In genomic region chr17:28042721-28043291, GRCh38 we compare ENCODE assay signal across 9 cellular contexts. TPM values are rescaled to one million over a fixed set of nuclear protein-coding genes. Genes with fewer than 3 reads are reported as not detected.
DNase-seq lines count a peak whose midpoint lies in the region; ATAC-seq and TF ChIP-seq lines count a peak whose summit lies in the region.
"Had no signal": no experiment of that assay in that cellular context is flagged by ENCODE, and none has a peak within 500 bp of the region (broad histone marks: within the 10 kb centered on the region; RNA-seq: fewer than 3 reads in every experiment).

No MANE protein-coding gene starts in this region.

- no peaks in the 10 kb centered on the region for H3K9me3 Mint-ChIP-seq in naive thymus-derived CD8-positive, alpha-beta T cell

- H3K79me2 ChIP-seq in KMS-11 (ENCODE audit: insufficient read depth, low read depth) (peaks cover 24% of the 10 kb centered on the region; the same call in 1 of the 2 replicates), mammary epithelial cell (ENCODE audit: insufficient read depth, low read length) (peaks cover 59% of the 10 kb centered on the region)

- H3K4me3 Mint-ChIP-seq in naive thymus-derived CD8-positive, alpha-beta T cell, result peak overlapping the region; percentile 63 to 90 (median 86)

- ATAC-seq in naive thymus-derived CD8-positive, alpha-beta T cell, result no peak
- no peak for ATAC-seq in HG03469 (IDR thresholded peaks at IDR 0.05; ENCODE audit: unreplicated experiment)
- no peak for ATAC-seq in GM18909 (IDR thresholded peaks at IDR 0.05; ENCODE audit: poor library complexity, unreplicated experiment)

- H3K9me3 ChIP-seq in BLaER1, result no peaks in the 10 kb centered on the region
- H3K9me3 ChIP-seq in mammary epithelial cell (replicated peaks; ENCODE audit: insufficient read depth, low read length), result no peaks in the 10 kb centered on the region

- POLR2A ChIA-PET in naive thymus-derived CD8-positive, alpha-beta T cell (lab: Charles Lee), result interaction anchor here (1.4 kb wide), 1 partner anchor 150 kb away, joined by 4 read pairs; the partner anchor contains the start of gene LYRM9

- H3K27ac ChIP-seq in BLaER1, result no peak overlapping the region
- no peak overlapping the region for H3K27ac ChIP-seq in KMS-11
- H3K27ac ChIP-seq in mammary epithelial cell (ENCODE audit: insufficient read depth, low read depth, low read length), result no peak overlapping the region

- H3K4me1 ChIP-seq in BLaER1 (peaks cover 57% of the 10 kb centered on the region), KMS-11 (ENCODE audit: low read depth, poor library complexity, severe bottlenecking) (peaks cover 38% of the 10 kb centered on the region), mammary epithelial cell (ENCODE audit: insufficient read depth, low read length) (peaks cover 13% of the 10 kb centered on the region)

- peak overlapping the region; percentile 89; the same call in 1 of the 2 replicates for H3K9ac ChIP-seq in BLaER1
- no peak overlapping the region for H3K9ac ChIP-seq in KMS-11
- H3K9ac ChIP-seq in mammary epithelial cell (ENCODE audit: insufficient read depth, low read length), result no peak overlapping the region

- H2AFZ ChIP-seq in KMS-11 (ENCODE audit: low read depth) (no peak overlapping the region), mammary epithelial cell (ENCODE audit: low read depth, low read length) (no peak overlapping the region)

- no peaks in the 10 kb centered on the region for H3K27me3 ChIP-seq in BLaER1
- H3K27me3 ChIP-seq in KMS-11 (ENCODE audit: insufficient read depth, low read depth), result no peaks in the 10 kb centered on the region
- no peaks in the 10 kb centered on the region for H3K27me3 ChIP-seq in mammary epithelial cell (ENCODE audit: insufficient read depth, low read length)

- no peaks in the 10 kb centered on the region for H3K36me3 ChIP-seq in BLaER1
- no peaks in the 10 kb centered on the region for H3K36me3 ChIP-seq in KMS-11 (ENCODE audit: insufficient read depth)
- H3K36me3 ChIP-seq in mammary epithelial cell (ENCODE audit: insufficient read depth, low read length), result no peaks in the 10 kb centered on the region

- dilution Hi-C loops in mammary epithelial cell (cut with HindIII; ENCODE audit: low sequenced_read_pairs), result loop anchor here (5.0 kb wide), 1 partner anchor 34 kb away; no protein-coding TSS in a partner anchor

- intact Hi-C loops in mammary epithelial cell (cut with micrococcal nuclease), result loop anchor here (5.0 to 10.0 kb wide), 4 partner anchors 92 to 294 kb away; partner anchors contain the start of genes IFT20, LYRM9, TMEM97 and TNFAIP1

- TSS peak; percentile 29 for BruUV-seq in mammary epithelial cell (replicated peaks; lab: Mats Ljungman, UMichigan)

- WGBS in mammary epithelial cell (ENCODE audit: low coverage, missing lambda C conversion rate), result over 99% methylated on average over 16 of the region's 16 CpGs

- H3K4me2 ChIP-seq in BLaER1 (peak overlapping the region; percentile 88), KMS-11 (peak overlapping the region; percentile 38), mammary epithelial cell (ENCODE audit: insufficient read depth, low read depth, low read length) (peak overlapping the region; percentile 79)

- H3K27me3 Mint-ChIP-seq in naive thymus-derived CD8-positive, alpha-beta T cell, result no peaks in the 10 kb centered on the region

- TF ChIP-seq CTCF in KMS-11 (conservative IDR thresholded peaks at IDR 0.05; ENCODE audit: low read depth, low read length) (no peak), mammary epithelial cell (conservative IDR thresholded peaks at IDR 0.05 in 1 of 2, IDR thresholded peaks at IDR 0.05 in 1 of 2; ENCODE audit: extremely low read depth in 1 of 2, insufficient read depth in 1 of 2, low read depth in 1 of 2, low read length in 2 of 2) (no peak)

- H3K4me3 ChIP-seq in BLaER1, result peak overlapping the region; percentile 82
- H3K4me3 ChIP-seq in KMS-11 (IDR thresholded peaks at IDR 0.05; ENCODE audit: insufficient read depth, low read depth, low read length), result no peak overlapping the region
- peak overlapping the region; percentile 79 to 87 (median 86) for H3K4me3 ChIP-seq in mammary epithelial cell (replicated peaks in 1 of 3; ENCODE audit: insufficient read depth in 1 of 3, low read depth in 2 of 3, low read length in 3 of 3)

- H3K36me3 Mint-ChIP-seq in naive thymus-derived CD8-positive, alpha-beta T cell, result peaks cover 0 to 2% (median 0%) of the 10 kb centered on the region in 3 donors

- no peak for DNase-seq in mammary epithelial cell
- DNase-seq in naive thymus-derived CD8-positive, alpha-beta T cell, result no peak
- no peak for DNase-seq in NCI-H1105 treated with DMSO at 0.1 percent for 48 hours (lab: John Stamatoyannopoulos, UW)
- DNase-seq in stimulated activated CD8-positive, alpha-beta memory T cell treated with anti-CD3 and anti-CD28 coated beads, Interleukin-4, amount 100 ng/mL, for 48 hours, result no peak
- DNase-seq: stimulated activated CD4-positive, alpha-beta T cell treated with anti-CD3 and anti-CD28 coated beads, Interleukin-12 subunit alpha, Interleukin-12 subunit beta, amount 100 ng/mL, for 4 hours had no signal

- H3K4me1 Mint-ChIP-seq in naive thymus-derived CD8-positive, alpha-beta T cell, result peaks cover 40 to 80% (median 68%) of the 10 kb centered on the region in 4 donors

- H3K27ac Mint-ChIP-seq in naive thymus-derived CD8-positive, alpha-beta T cell, result peak overlapping the region; percentile 5 to 86 (median 72)

- in situ Hi-C loops in mammary epithelial cell (cut with MboI; ENCODE audit: low sequenced_read_pairs in 2 of 2), result no loop called here

- peaks cover 32% of the 10 kb centered on the region for H4K20me1 ChIP-seq in BLaER1
- no peaks in the 10 kb centered on the region for H4K20me1 ChIP-seq in KMS-11 (ENCODE audit: insufficient read depth)
- no peaks in the 10 kb centered on the region for H4K20me1 ChIP-seq in mammary epithelial cell (ENCODE audit: insufficient read depth, low read length)

- CTCF ChIA-PET in mammary epithelial cell (lab: Charles Lee; ENCODE audit: low non-redundant PET), result no interaction called here

RNA-seq across cellular contexts. Expression of gene NLK, which starts 0.3 kb away (rescaled TPM):
- 10 to 100 TPM; 15.1 to 18.8 TPM for total RNA-seq in mammary epithelial cell
- 8.8 TPM for polyA plus RNA-seq in mammary epithelial cell
- polyA minus RNA-seq in mammary epithelial cell, result 32.1 TPM
- 10 to 100 TPM; 14.6 to 15.4 TPM for total RNA-seq in naive thymus-derived CD8-positive, alpha-beta T cell
- 1 to 10 TPM; 1.5 to 2.1 (median 2.1) TPM for polyA plus RNA-seq in naive thymus-derived CD8-positive, alpha-beta T cell

Comparison
In these comparisons a context has a peak if more than half of its experiments do, and no peak if none do; other contexts are left out.
1. H3K4me2 ChIP-seq: peak in every context shown above with its lines; median percentile 88 in BLaER1; 79 in mammary epithelial cell; 38 in KMS-11.